Comparison of ENCODE assay signal across 13 cellular contexts in the genomic region with DNA sequence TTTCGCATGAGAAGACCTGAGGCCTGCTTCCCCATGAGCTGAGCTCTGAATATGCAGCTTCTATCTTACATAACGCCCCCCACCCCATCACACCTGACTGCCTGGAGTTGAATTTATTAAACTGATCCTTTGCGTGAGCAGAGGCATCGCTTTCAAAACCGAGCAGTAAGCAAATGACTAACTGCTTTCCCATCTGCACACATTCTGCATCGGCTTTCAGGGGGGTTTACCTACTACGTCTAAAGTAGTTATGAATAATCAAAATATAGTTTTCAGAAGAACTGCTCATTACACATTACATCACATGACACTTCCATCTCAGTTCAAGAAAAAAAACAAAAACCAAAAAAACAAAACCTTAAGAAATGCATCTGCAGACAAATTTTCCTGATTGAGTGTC. TPM values are rescaled to one million over a fixed set of nuclear protein-coding genes. Genes with fewer than 3 reads are reported as not detected.
DNase-seq lines count a peak whose midpoint lies in the region; ATAC-seq and TF ChIP-seq lines count a peak whose summit lies in the region.
"Had no signal": no experiment of that assay in that cellular context is flagged by ENCODE, and none has a peak within 500 bp of the region (broad histone marks: within the 10 kb centered on the region; RNA-seq: fewer than 3 reads in every experiment).

No MANE protein-coding gene starts in this region.

- TF ChIP-seq CTCF in colonic mucosa (IDR thresholded peaks at IDR 0.05): no peak

- no peak overlapping the region for H3K4me3 Mint-ChIP-seq in activated CD4-positive, alpha-beta T cell treated with anti-CD3 and anti-CD28 coated beads for 36 hours
- H3K4me3 Mint-ChIP-seq: neural progenitor cell had no signal

- H3K27me3 Mint-ChIP-seq in activated CD4-positive, alpha-beta T cell treated with anti-CD3 and anti-CD28 coated beads for 36 hours: peaks cover 12% of the 10 kb centered on the region

- intact Hi-C loops in activated CD4-positive, alpha-beta T cell treated with anti-CD3 and anti-CD28 coated beads for 36 hours (cut with DNase I, micrococcal nuclease): loop anchor here (2.0 kb wide), 1 partner anchor 14 kb away; no protein-coding TSS in a partner anchor
- intact Hi-C loops in colonic mucosa (cut with DNase I): no loop called here

- peaks cover 2% of the 10 kb centered on the region for H3K36me3 Mint-ChIP-seq in activated CD4-positive, alpha-beta T cell treated with anti-CD3 and anti-CD28 coated beads for 36 hours (ENCODE audit: low read depth)
- H3K36me3 Mint-ChIP-seq: neural progenitor cell had no signal

- H3K9me3 Mint-ChIP-seq in activated CD4-positive, alpha-beta T cell treated with anti-CD3 and anti-CD28 coated beads for 36 hours (ENCODE audit: low read depth): peaks cover 4% of the 10 kb centered on the region
- H3K9me3 Mint-ChIP-seq: neural progenitor cell had no signal

- H3K4me1 Mint-ChIP-seq in activated CD4-positive, alpha-beta T cell treated with anti-CD3 and anti-CD28 coated beads for 36 hours: peaks cover 25% of the 10 kb centered on the region
- H3K4me1 Mint-ChIP-seq: neural progenitor cell had no signal

- H3K9ac ChIP-seq in colonic mucosa (ENCODE audit: low read depth in 2 of 2, low read length in 2 of 2): no peak overlapping the region
- H3K9ac ChIP-seq: neural progenitor cell had no signal

- H3K36me3 ChIP-seq in colonic mucosa: no peaks in the 10 kb centered on the region
- H3K36me3 ChIP-seq: cardiac muscle cell, neural progenitor cell, tibial artery had no signal

- no peaks in the 10 kb centered on the region for H3K9me3 ChIP-seq in colonic mucosa
- H3K9me3 ChIP-seq: tibial artery had no signal

- peak overlapping the region; percentile 57 for H3K27ac Mint-ChIP-seq in activated CD4-positive, alpha-beta T cell treated with anti-CD3 and anti-CD28 coated beads for 36 hours
- H3K27ac Mint-ChIP-seq: neural progenitor cell had no signal

- no peaks in the 10 kb centered on the region for H3K4me1 ChIP-seq in colonic mucosa
- H3K4me1 ChIP-seq: neural progenitor cell, tibial artery had no signal

- peak; percentile 59 for DNase-seq in activated CD4-positive, alpha-beta T cell treated with anti-CD3 and anti-CD28 coated beads for 36 hours
- DNase-seq in activated CD4-positive, alpha-beta T cell treated with anti-CD3 and anti-CD28 coated beads, Interleukin-2, amount 50 U/mL, for 1 hour: no peak
- DNase-seq in NCI-H526 (lab: John Stamatoyannopoulos, UW) (peak; percentile 35 to 70), activated gamma-delta T cell (lab: John Stamatoyannopoulos, UW) (no peak), colonic mucosa (no peak), NCI-H82 treated with DMSO at 0.1 percent for 48 hours (lab: John Stamatoyannopoulos, UW; ENCODE audit: unreplicated experiment) (no peak)
- DNase-seq: 8988T, SIG-M5, tibial artery had no signal

- peak; percentile 80 for ATAC-seq in activated CD4-positive, alpha-beta T cell treated with anti-CD3 and anti-CD28 coated beads for 36 hours
- ATAC-seq in GM19351 (IDR thresholded peaks at IDR 0.05; ENCODE audit: unreplicated experiment) (peak; percentile 97), HG02763 (IDR thresholded peaks at IDR 0.05; ENCODE audit: unreplicated experiment) (peak; percentile 82)

- no peaks in the 10 kb centered on the region for H3K27me3 ChIP-seq in colonic mucosa
- H3K27me3 ChIP-seq: neural progenitor cell, tibial artery had no signal

- POLR2A ChIA-PET in activated CD4-positive, alpha-beta T cell treated with anti-CD3 and anti-CD28 coated beads for 36 hours (lab: Charles Lee): no interaction called here

- CTCF ChIA-PET in activated CD4-positive, alpha-beta T cell treated with anti-CD3 and anti-CD28 coated beads for 36 hours (lab: Charles Lee): interaction anchor here (0.7 kb wide), 1 partner anchor 20 kb away, joined by 6 read pairs; no protein-coding TSS in a partner anchor

- H3K4me3 ChIP-seq in colonic mucosa: no peak overlapping the region
- H3K4me3 ChIP-seq: cardiac muscle cell, neural progenitor cell, tibial artery had no signal

- H3K27ac ChIP-seq in colonic mucosa: no peak overlapping the region
- H3K27ac ChIP-seq: cardiac muscle cell, neural progenitor cell, tibial artery had no signal

RNA-seq across cellular contexts. Expression of a gene that starts 54.7 kb away (rescaled TPM):
- total RNA-seq in activated CD4-positive, alpha-beta T cell treated with anti-CD3 and anti-CD28 coated beads for 36 hours: 10 to 100 TPM; 46.0 to 53.9 TPM
- 1 to 10 TPM in 1 of 2 donors, under 1 TPM in 1; 0.20 to 8.2 TPM for total RNA-seq in colonic mucosa

Comparison
In these comparisons a context has a peak if more than half of its experiments do, and no peak if none do; other contexts are left out.
1. DNase-seq: peak in activated CD4-positive, alpha-beta T cell treated with anti-CD3 and anti-CD28 coated beads for 36 hours (single experiment) and NCI-H526 (2 of 2); none in activated CD4-positive, alpha-beta T cell treated with anti-CD3 and anti-CD28 coated beads, Interleukin-2, amount 50 U/mL, for 1 hour (single experiment), activated gamma-delta T cell (single experiment), colonic mucosa (single experiment) and NCI-H82 treated with DMSO at 0.1 percent for 48 hours (single experiment).
2. RNA of a gene that starts 54.7 kb away (total RNA-seq): 46.0 to 53.9 TPM in activated CD4-positive, alpha-beta T cell treated with anti-CD3 and anti-CD28 coated beads for 36 hours; 0.20 to 8.2 TPM in colonic mucosa; every median in the first group is over 4 times any median in the second.
3. Peak in every context shown above with its lines, with median percentiles within 50 percentile points of each other: ATAC-seq.